24 cellular contexts compared by ENCODE assay signal in the genomic region with DNA sequence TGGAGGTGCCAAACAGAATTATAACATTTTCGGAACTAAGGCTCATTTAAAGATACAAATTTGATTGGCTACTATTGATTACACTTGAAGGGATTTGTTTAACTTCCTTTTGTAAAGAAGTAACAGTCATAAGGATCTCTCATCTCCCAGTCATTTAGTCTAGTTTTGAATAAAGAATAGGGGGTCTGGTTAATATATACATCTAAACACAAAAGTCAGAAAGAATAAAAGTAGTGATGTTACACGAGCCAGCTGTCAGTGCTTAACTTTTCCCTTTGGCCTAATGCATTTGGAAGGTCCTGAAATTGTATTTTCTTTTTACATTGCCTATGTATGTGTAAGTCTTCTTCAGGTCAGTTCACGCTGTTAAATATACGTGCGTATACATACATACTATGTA. TPM values are rescaled to one million over a fixed set of nuclear protein-coding genes. Genes with fewer than 3 reads are reported as not detected.
DNase-seq lines count a peak whose midpoint lies in the region; ATAC-seq and TF ChIP-seq lines count a peak whose summit lies in the region.
"Had no signal": no experiment of that assay in that cellular context is flagged by ENCODE, and none has a peak within 500 bp of the region (broad histone marks: within the 10 kb centered on the region; RNA-seq: fewer than 3 reads in every experiment).

No MANE protein-coding gene starts in this region.

- TF ChIP-seq CTCF in neural crest cell (conservative IDR thresholded peaks at IDR 0.05), result no peak

- H3K4me1 ChIP-seq in CD4-positive, CD25-positive, alpha-beta regulatory T cell (ENCODE audit: control insufficient read depth, insufficient read depth, low read length, poor library complexity, severe bottlenecking), result peaks cover 31% of the 10 kb centered on the region
- H3K4me1 ChIP-seq in GM23248 (ENCODE audit: insufficient read depth), result peaks cover 56% of the 10 kb centered on the region
- H3K4me1 ChIP-seq in adipocyte (ENCODE audit: control insufficient read depth, insufficient read depth, low read length), result peaks cover 52% of the 10 kb centered on the region

- H3K4me1 Mint-ChIP-seq in CD4-positive, CD25-positive, alpha-beta regulatory T cell, result peaks cover 38 to 62% (median 51%) of the 10 kb centered on the region in 4 donors
- peaks cover 40% of the 10 kb centered on the region for H3K4me1 Mint-ChIP-seq in neural crest cell

- WGBS in GM23248 (ENCODE audit: low coverage in 1 of 2, low lambda C conversion rate in 2 of 2, missing lambda C conversion rate in 2 of 2), 2 experiments, result 65 to 69% methylated on average over 5 of the region's 5 CpGs

- H3K9me3 Mint-ChIP-seq in CD4-positive, CD25-positive, alpha-beta regulatory T cell, result peaks cover 0 to 2% (median 0%) of the 10 kb centered on the region in 7 donors
- H3K9me3 Mint-ChIP-seq in neural crest cell, result no peaks in the 10 kb centered on the region
- H3K9me3 Mint-ChIP-seq: activated naive CD4-positive, alpha-beta T cell treated with anti-CD3 and anti-CD28 coated beads for 36 hours; activated T-cell treated with anti-CD3 and anti-CD28 coated beads, Interleukin-2, amount 50 U/mL, for 4 hours; memory B cell; naive B cell had no signal

- H3K36me3 ChIP-seq in CD4-positive, CD25-positive, alpha-beta regulatory T cell (ENCODE audit: control insufficient read depth, insufficient read depth, low read length), result peaks cover 34% of the 10 kb centered on the region
- H3K36me3 ChIP-seq in GM23248 (ENCODE audit: low read depth) (peaks cover 35% of the 10 kb centered on the region), adipocyte (ENCODE audit: control insufficient read depth, insufficient read depth, low read length, severe bottlenecking) (peaks cover 44% of the 10 kb centered on the region)

- no peak for DNase-seq in CD4-positive, CD25-positive, alpha-beta regulatory T cell
- no peak for DNase-seq in GM23248
- no peak for DNase-seq in adipocyte (ENCODE audit: low read depth)
- DNase-seq in neural crest cell (ENCODE audit: low read depth, low spot score), result no peak
- DNase-seq in T-helper 2 cell, result no peak
- DNase-seq in effector CD8-positive, alpha-beta T cell (lab: John Stamatoyannopoulos, UW), result no peak
- DNase-seq in NCI-H187 treated with DMSO at 0.1 percent for 48 hours (lab: John Stamatoyannopoulos, UW), result no peak
- DNase-seq: activated naive CD4-positive, alpha-beta T cell treated with anti-CD3 and anti-CD28 coated beads for 36 hours; activated T-cell treated with anti-CD3 and anti-CD28 coated beads, Interleukin-2, amount 50 U/mL, for 4 hours; EL; heart right ventricle; MG63; naive B cell; NCI-H1417 treated with DMSO at 0.1 percent for 48 hours; NCI-H2107; pancreas; PC-9; SHP77; stimulated activated naive CD8-positive, alpha-beta T cell treated with anti-CD3 and anti-CD28 coated beads, Interleukin-15, Interleukin-2, amounts not matched to agents 100 U/mL and 50 U/mL, for 24 hours had no signal

- H3K9me3 ChIP-seq in CD4-positive, CD25-positive, alpha-beta regulatory T cell (ENCODE audit: control insufficient read depth in 2 of 2, low read length in 2 of 2), result no peaks in the 10 kb centered on the region
- H3K9me3 ChIP-seq in GM23248 (ENCODE audit: low read depth), result no peaks in the 10 kb centered on the region
- H3K9me3 ChIP-seq in adipocyte (ENCODE audit: control insufficient read depth, low read length), result no peaks in the 10 kb centered on the region
- H3K9me3 ChIP-seq: heart right ventricle, MG63, pancreas, thoracic aorta, vagina had no signal

- H4K20me1 ChIP-seq in GM23248 (ENCODE audit: insufficient read depth), result peaks cover 38% of the 10 kb centered on the region

- H3K27me3 ChIP-seq in CD4-positive, CD25-positive, alpha-beta regulatory T cell (ENCODE audit: control insufficient read depth, insufficient read depth, low read length), result no peaks in the 10 kb centered on the region
- H3K27me3 ChIP-seq in GM23248 (replicated peaks; ENCODE audit: insufficient read depth) (no peaks in the 10 kb centered on the region), adipocyte (replicated peaks; ENCODE audit: control insufficient read depth, insufficient read depth, low read length) (no peaks in the 10 kb centered on the region)
- H3K27me3 ChIP-seq: heart right ventricle, MG63, pancreas, vagina had no signal

- H3K36me3 Mint-ChIP-seq in CD4-positive, CD25-positive, alpha-beta regulatory T cell, result peaks cover 31% of the 10 kb centered on the region
- peaks cover 16% of the 10 kb centered on the region for H3K36me3 Mint-ChIP-seq in neural crest cell (ENCODE audit: low read depth)

- H3K79me2 ChIP-seq in GM23248 (ENCODE audit: insufficient read depth), result peaks cover 100% of the 10 kb centered on the region

- in situ Hi-C loops in GM23248 (cut with MboI), result no loop called here

- peak overlapping the region; percentile 50 for H3K4me2 ChIP-seq in GM23248 (ENCODE audit: unreplicated experiment)
- H3K4me2 ChIP-seq: PC-9 had no signal

- ATAC-seq in CD4-positive, CD25-positive, alpha-beta regulatory T cell (ENCODE audit: low read depth in 2 of 2), result no peak
- ATAC-seq in GM19324 (IDR thresholded peaks at IDR 0.05; ENCODE audit: low FRiP score, unreplicated experiment), result no peak
- ATAC-seq: activated T-cell treated with anti-CD3 and anti-CD28 coated beads, Interleukin-2, amount 50 U/mL, for 4 hours; right cardiac atrium; stimulated activated naive CD8-positive, alpha-beta T cell treated with anti-CD3 and anti-CD28 coated beads, Interleukin-15, Interleukin-2, amounts not matched to agents 100 U/mL and 50 U/mL, for 24 hours had no signal

- H3K9ac ChIP-seq in GM23248, result peak overlapping the region; percentile 66
- H3K9ac ChIP-seq in adipocyte (ENCODE audit: low read length), result peak overlapping the region; percentile 32

- H3K4me3 Mint-ChIP-seq in CD4-positive, CD25-positive, alpha-beta regulatory T cell, result peak overlapping the region in 1 of 4 donors; percentile 52
- peak overlapping the region; percentile 36 for H3K4me3 Mint-ChIP-seq in neural crest cell
- H3K4me3 Mint-ChIP-seq: activated naive CD4-positive, alpha-beta T cell treated with anti-CD3 and anti-CD28 coated beads for 36 hours; activated T-cell treated with anti-CD3 and anti-CD28 coated beads, Interleukin-2, amount 50 U/mL, for 4 hours had no signal

- H3F3A ChIP-seq in GM23248 (ENCODE audit: insufficient read depth), result peaks cover 21% of the 10 kb centered on the region

- no peak overlapping the region for H3K27ac ChIP-seq in CD4-positive, CD25-positive, alpha-beta regulatory T cell (ENCODE audit: insufficient read depth, low read length, poor library complexity, severe bottlenecking)
- H3K27ac ChIP-seq in GM23248, result peak overlapping the region; percentile 71
- H3K27ac ChIP-seq: PC-9, thoracic aorta, vagina had no signal

- peak overlapping the region in 2 of 3 donors; percentile 18 to 24 for H3K27ac Mint-ChIP-seq in CD4-positive, CD25-positive, alpha-beta regulatory T cell
- no peak overlapping the region for H3K27ac Mint-ChIP-seq in neural crest cell (ENCODE audit: unreplicated experiment)
- H3K27ac Mint-ChIP-seq: activated naive CD4-positive, alpha-beta T cell treated with anti-CD3 and anti-CD28 coated beads for 36 hours; memory B cell had no signal

- H3K27me3 Mint-ChIP-seq in CD4-positive, CD25-positive, alpha-beta regulatory T cell, result no peaks in the 10 kb centered on the region
- no peaks in the 10 kb centered on the region for H3K27me3 Mint-ChIP-seq in neural crest cell (ENCODE audit: low read depth)
- H3K27me3 Mint-ChIP-seq: memory B cell, naive B cell had no signal

- no peak overlapping the region for H3K4me3 ChIP-seq in CD4-positive, CD25-positive, alpha-beta regulatory T cell (ENCODE audit: low read depth, low read length)
- H3K4me3 ChIP-seq in GM23248, result 0 out of 2 replicates have a peak overlapping the region, but pooled peaks have one; percentile 48
- H3K4me3 ChIP-seq in adipocyte (ENCODE audit: low read length), result no peak overlapping the region
- H3K4me3 ChIP-seq: heart right ventricle, MG63, pancreas, PC-9, thoracic aorta, vagina had no signal

- no peak overlapping the region for H2AFZ ChIP-seq in GM23248
- H2AFZ ChIP-seq: PC-9 had no signal

- no peaks in the 10 kb centered on the region for H3K9me2 ChIP-seq in GM23248 (ENCODE audit: insufficient read depth)

RNA-seq across cellular contexts. Expression of a gene that starts 8.1 kb away (rescaled TPM):
- total RNA-seq in CD4-positive, CD25-positive, alpha-beta regulatory T cell, result 191 TPM
- 100 to 1,000 TPM; 131 to 186 (median 159) TPM for polyA plus RNA-seq in CD4-positive, CD25-positive, alpha-beta regulatory T cell
- 480 and 499 TPM in 2 replicates for total RNA-seq in GM23248 (2014; rRNA removed; shearing (Covaris generic))
- 512 and 518 TPM in 2 replicates for polyA plus RNA-seq in GM23248 (2016; fragmentation: Nextera tagmentation; extraction: Ambion mirVana)
- 466 and 490 TPM in 2 replicates for total RNA-seq in neural crest cell

RNA-seq across cellular contexts. Expression of a gene that starts 8.3 kb away (rescaled TPM):
- 121 TPM for total RNA-seq in CD4-positive, CD25-positive, alpha-beta regulatory T cell
- polyA plus RNA-seq in CD4-positive, CD25-positive, alpha-beta regulatory T cell, result 10 to 100 TPM; 33.6 to 42.6 (median 41.3) TPM
- total RNA-seq in GM23248 (2014; rRNA removed; shearing (Covaris generic)), result 707 and 711 TPM in 2 replicates
- 602 and 613 TPM in 2 replicates for polyA plus RNA-seq in GM23248 (2016; fragmentation: Nextera tagmentation; extraction: Ambion mirVana)
- 320 and 333 TPM in 2 replicates for total RNA-seq in neural crest cell

RNA-seq across cellular contexts. Expression of a gene that starts 32.3 kb away (rescaled TPM):
- 34.9 TPM for total RNA-seq in CD4-positive, CD25-positive, alpha-beta regulatory T cell
- 1 to 10 TPM; 3.0 to 7.4 (median 6.9) TPM for polyA plus RNA-seq in CD4-positive, CD25-positive, alpha-beta regulatory T cell
- total RNA-seq in GM23248 (2014; rRNA removed; shearing (Covaris generic)), result 39.0 and 45.9 TPM in 2 replicates
- polyA plus RNA-seq in GM23248 (2016; fragmentation: Nextera tagmentation; extraction: Ambion mirVana), result 30.9 and 39.7 TPM in 2 replicates
- total RNA-seq in neural crest cell, result 34.4 and 36.1 TPM in 2 replicates
